In the genomic region with DNA sequence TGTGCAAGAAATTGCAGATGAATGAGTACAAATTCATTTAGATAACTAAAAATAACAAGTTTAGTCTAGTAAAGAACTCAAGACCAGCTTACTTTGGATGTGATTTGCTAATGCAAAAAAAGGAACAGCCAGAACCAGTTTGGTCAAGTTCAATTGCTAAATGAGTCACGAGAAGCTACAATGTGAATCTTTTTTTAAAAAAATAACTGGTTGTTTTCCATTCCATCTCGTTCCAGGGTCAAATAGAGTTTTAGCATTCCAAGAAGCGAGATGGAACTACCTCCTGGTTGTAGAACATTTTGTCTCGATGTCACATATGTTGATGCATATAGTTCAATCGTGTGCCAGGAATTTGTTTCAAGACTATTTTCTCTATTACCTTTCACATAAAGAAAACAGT, we compare ENCODE assay signal across 17 cellular contexts.
DNase-seq lines count a peak whose midpoint lies in the region; ATAC-seq and TF ChIP-seq lines count a peak whose summit lies in the region.
"Had no signal": no experiment of that assay in that cellular context is flagged by ENCODE, and none has a peak within 500 bp of the region (broad histone marks: within the 10 kb centered on the region; RNA-seq: fewer than 3 reads in every experiment).

No MANE protein-coding gene starts in this region.

- H3K27me3 ChIP-seq in Karpas-422 (ENCODE audit: low read length) = no peaks in the 10 kb centered on the region

- H3K4me2 ChIP-seq in OCI-LY7 (ENCODE audit: low read length) = no peak overlapping the region
- H3K4me2 ChIP-seq in Karpas-422 (ENCODE audit: low read depth, low read length, poor library complexity, severe bottlenecking) = no peak overlapping the region

- BruUV-seq in OCI-LY7 (replicated peaks; lab: Mats Ljungman, UMichigan) = no TSS peak

- H3K4me1 ChIP-seq in OCI-LY7 (ENCODE audit: insufficient read depth, low read length, poor library complexity, severe bottlenecking) (peaks cover 6% of the 10 kb centered on the region), Karpas-422 (ENCODE audit: low read length) (no peaks in the 10 kb centered on the region)

- no peak for TF ChIP-seq CTCF in AG04449 (IDR thresholded peaks at IDR 0.05; ENCODE audit: insufficient read depth, low read length, missing control alignments)
- no peak for TF ChIP-seq CTCF in OCI-LY7 (conservative IDR thresholded peaks at IDR 0.05; ENCODE audit: low read length)

- no peaks in the 10 kb centered on the region for H4K20me1 ChIP-seq in OCI-LY7 (ENCODE audit: insufficient read depth, low read length)
- H4K20me1 ChIP-seq in Karpas-422 (ENCODE audit: insufficient read depth, low read depth, low read length) = no peaks in the 10 kb centered on the region

- no peak overlapping the region for H3K9ac ChIP-seq in Karpas-422 (ENCODE audit: low read length)

- H3K27ac ChIP-seq in OCI-LY7 (ENCODE audit: low read depth, low read length, poor library complexity, severe bottlenecking) (no peak overlapping the region), Karpas-422 (ENCODE audit: low read length) (no peak overlapping the region)
- H3K27ac ChIP-seq: WERI-Rb-1 had no signal

- no peak for ATAC-seq in HG03045 (IDR thresholded peaks at IDR 0.05; ENCODE audit: unreplicated experiment)
- ATAC-seq: left ventricle myocardium superior; naive thymus-derived CD4-positive, alpha-beta T cell; stimulated activated effector memory CD8-positive, alpha-beta T cell treated with anti-CD3 and anti-CD28 coated beads, Interleukin-12 subunit alpha, Interleukin-12 subunit beta, amount 100 ng/mL, for 72 hours had no signal

- H3K4me3 ChIP-seq in AG04449 (ENCODE audit: low read depth, low read length) = no peak overlapping the region
- H3K4me3 ChIP-seq in OCI-LY7 (ENCODE audit: low read depth, low read length, poor library complexity, severe bottlenecking) = no peak overlapping the region
- no peak overlapping the region for H3K4me3 ChIP-seq in Karpas-422 (ENCODE audit: low read length)

- H2AFZ ChIP-seq in OCI-LY7 (ENCODE audit: low read length) (peak overlapping the region; percentile 21; the same call in 1 of the 2 replicates), Karpas-422 (ENCODE audit: low read length) (no peak overlapping the region)

- POLR2A ChIA-PET in AG04449 (lab: Yijun Ruan, JAX) (no interaction called here), OCI-LY7 (lab: Charles Lee) (interaction anchor here (1.1 to 3.0 kb wide), 6 partner anchors 8 to 50 kb away, joined by 3 to 13 read pairs (median 3); no protein-coding TSS in a partner anchor)

- DNase-seq in AG04449 (ENCODE audit: low read depth, low spot score) = peak; percentile 60
- no peak for DNase-seq in OCI-LY7 (ENCODE audit: low spot score)
- DNase-seq in dedifferentiated amniotic fluid mesenchymal stem cell (ENCODE audit: extremely low spot score) = peak; percentile 58
- DNase-seq in myocyte (ENCODE audit: low read depth) = peak; percentile 51
- no peak for DNase-seq in NCI-H1694 treated with DMSO at 0.1 percent for 48 hours (lab: John Stamatoyannopoulos, UW)
- no peak for DNase-seq in OCI-M2 (lab: John Stamatoyannopoulos, UW; ENCODE audit: unreplicated experiment)
- no peak for DNase-seq in Karpas-422
- DNase-seq: activated effector memory CD4-positive, alpha-beta T cell treated with anti-CD3 and anti-CD28 coated beads, Interleukin-2, amount 50 U/mL, for 16 hours; GF-D8; left ventricle myocardium superior; naive thymus-derived CD4-positive, alpha-beta T cell; NCI-H1092; NCI-H2227 treated with DMSO at 0.1 percent for 48 hours; retina; WERI-Rb-1 had no signal

- intact Hi-C loops in OCI-LY7 (cut with micrococcal nuclease; ENCODE audit: unreplicated experiment) = no loop called here

- CTCF ChIA-PET in AG04449 (lab: Yijun Ruan, JAX) (interaction anchor here (0.6 kb wide), 1 partner anchor 42 kb away, joined by 3 read pairs; no protein-coding TSS in a partner anchor), OCI-LY7 (lab: Charles Lee; ENCODE audit: unreplicated experiment) (no interaction called here)

- H3K36me3 ChIP-seq in OCI-LY7 (ENCODE audit: insufficient read depth, low read length) = peaks cover 3% of the 10 kb centered on the region; the same call in 1 of the 2 replicates
- H3K36me3 ChIP-seq in Karpas-422 (ENCODE audit: insufficient read depth, low read length) = no peaks in the 10 kb centered on the region
- H3K36me3 ChIP-seq: WERI-Rb-1 had no signal

- no peaks in the 10 kb centered on the region for H3K79me2 ChIP-seq in OCI-LY7 (ENCODE audit: insufficient read depth, low read depth, low read length)
- H3K79me2 ChIP-seq in Karpas-422 (ENCODE audit: low read length) = no peaks in the 10 kb centered on the region

- H3K9me3 ChIP-seq in OCI-LY7 (ENCODE audit: low read length) (peaks cover 4% of the 10 kb centered on the region; the same call in 1 of the 2 replicates), Karpas-422 (ENCODE audit: low read length) (no peaks in the 10 kb centered on the region)

- H3K9me2 ChIP-seq in OCI-LY7 (ENCODE audit: insufficient read depth, low read length) = no peaks in the 10 kb centered on the region
- 0 out of 2 replicates have a peak, but pooled peaks cover 3% of the 10 kb centered on the region for H3K9me2 ChIP-seq in Karpas-422 (replicated peaks; ENCODE audit: insufficient read depth, low read length)

Comparison
In these comparisons a context has a peak if more than half of its experiments do, and no peak if none do; other contexts are left out.
1. DNase-seq: peak in AG04449 (single experiment), dedifferentiated amniotic fluid mesenchymal stem cell (single experiment) and myocyte (single experiment); none in OCI-LY7 (single experiment), NCI-H1694 treated with DMSO at 0.1 percent for 48 hours (single experiment), OCI-M2 (single experiment) and Karpas-422 (single experiment).